ENCODE assay signal across 14 cellular contexts in genomic region chr17:37574427-37574826, GRCh38. TPM values are rescaled to one million over a fixed set of nuclear protein-coding genes. Genes with fewer than 3 reads are reported as not detected.
DNase-seq lines count a peak whose midpoint lies in the region; ATAC-seq and TF ChIP-seq lines count a peak whose summit lies in the region.
"Had no signal": no experiment of that assay in that cellular context is flagged by ENCODE, and none has a peak within 500 bp of the region (broad histone marks: within the 10 kb centered on the region; RNA-seq: fewer than 3 reads in every experiment).

No MANE protein-coding gene starts in this region.

- H3K27ac ChIP-seq in CD4-positive, alpha-beta memory T cell (ENCODE audit: low read depth, low read length) = no peak overlapping the region
- H3K27ac ChIP-seq: GM23248, HL-60 had no signal

- no peak for ATAC-seq in activated naive CD4-positive, alpha-beta T cell treated with anti-CD3 and anti-CD28 coated beads, Interleukin-2, amount 50 U/mL, for 72 hours
- no peak for ATAC-seq in activated CD8-positive, alpha-beta T cell treated with anti-CD3 and anti-CD28 coated beads, Interleukin-2, amount 10 ng/mL, durations not matched to agents 7 days and 5 days
- ATAC-seq in stimulated activated effector memory CD8-positive, alpha-beta T cell treated with anti-CD3 and anti-CD28 coated beads, Interleukin-12 subunit alpha, Interleukin-12 subunit beta, amount 100 ng/mL, for 72 hours = no peak

- H3K27ac Mint-ChIP-seq in activated naive CD4-positive, alpha-beta T cell treated with anti-CD3 and anti-CD28 coated beads, Interleukin-2, amount 50 U/mL, for 24 hours = peak overlapping the region; percentile 79
- peak overlapping the region in 1 of 2 donors; percentile 9 for H3K27ac Mint-ChIP-seq in activated naive CD4-positive, alpha-beta T cell treated with anti-CD3 and anti-CD28 coated beads, Interleukin-2, amount 50 U/mL, for 72 hours
- H3K27ac Mint-ChIP-seq in CD4-positive, alpha-beta memory T cell = peak overlapping the region in 6 of 7 donors; percentile 7 to 57 (median 32)
- H3K27ac Mint-ChIP-seq in activated CD8-positive, alpha-beta T cell treated with anti-CD3 and anti-CD28 coated beads, Interleukin-2, amount 10 ng/mL, durations not matched to agents 7 days and 5 days = peak overlapping the region; percentile 9
- H3K27ac Mint-ChIP-seq in stimulated activated effector memory CD8-positive, alpha-beta T cell treated with anti-CD3 and anti-CD28 coated beads, Interleukin-12 subunit alpha, Interleukin-12 subunit beta, amount 100 ng/mL, for 72 hours = peak overlapping the region; percentile 43
- H3K27ac Mint-ChIP-seq in activated T-helper 1 cell treated with anti-CD3 and anti-CD28 coated beads, Interleukin-12 subunit alpha, Interleukin-12 subunit beta, Interleukin-2, Interleukin-4 antibody, amounts not matched to agents 30 ng/mL and 10 ng/mL and 1 ng/mL, durations not matched to agents 14 hours and 24 hours and 36 hours = no peak overlapping the region
- H3K27ac Mint-ChIP-seq: B cell had no signal

- DNase-seq in activated naive CD4-positive, alpha-beta T cell treated with anti-CD3 and anti-CD28 coated beads, Interleukin-2, amount 50 U/mL, for 72 hours (ENCODE audit: low spot score in 2 of 2) = no peak
- no peak for DNase-seq in CD4-positive, alpha-beta memory T cell
- DNase-seq in activated CD8-positive, alpha-beta T cell treated with anti-CD3 and anti-CD28 coated beads, Interleukin-2, amount 10 ng/mL, durations not matched to agents 7 days and 5 days = no peak
- DNase-seq in stimulated activated effector memory CD8-positive, alpha-beta T cell treated with anti-CD3 and anti-CD28 coated beads, Interleukin-12 subunit alpha, Interleukin-12 subunit beta, amount 100 ng/mL, for 72 hours (ENCODE audit: low spot score in 2 of 2) = no peak
- no peak for DNase-seq in activated T-helper 1 cell treated with anti-CD3 and anti-CD28 coated beads, Interleukin-12 subunit alpha, Interleukin-12 subunit beta, Interleukin-2, Interleukin-4 antibody, amounts not matched to agents 30 ng/mL and 10 ng/mL and 1 ng/mL, durations not matched to agents 14 hours and 24 hours and 36 hours (ENCODE audit: low spot score)
- no peak for DNase-seq in GM20000 (ENCODE audit: low spot score)
- DNase-seq: C1 segment of cervical spinal cord, Calu3, DMS 273 treated with DMSO at 0.1 percent for 48 hours, GM23248, H7 had no signal

- POLR2A ChIA-PET in CD4-positive, alpha-beta memory T cell (lab: Charles Lee; ENCODE audit: partially characterized antibody) = no interaction called here
- POLR2A ChIA-PET in activated CD8-positive, alpha-beta T cell treated with anti-CD3 and anti-CD28 coated beads, Interleukin-2, amount 10 ng/mL, durations not matched to agents 7 days and 5 days (lab: Charles Lee) = no interaction called here

- CTCF ChIA-PET in CD4-positive, alpha-beta memory T cell (lab: Charles Lee; ENCODE audit: partially characterized antibody) = no interaction called here
- CTCF ChIA-PET in activated CD8-positive, alpha-beta T cell treated with anti-CD3 and anti-CD28 coated beads, Interleukin-2, amount 10 ng/mL, durations not matched to agents 7 days and 5 days (lab: Charles Lee) = no interaction called here

- no peaks in the 10 kb centered on the region for H3K9me3 ChIP-seq in CD4-positive, alpha-beta memory T cell (ENCODE audit: control insufficient read depth in 1 of 2, low read length in 2 of 2)

- H3K27me3 Mint-ChIP-seq in activated naive CD4-positive, alpha-beta T cell treated with anti-CD3 and anti-CD28 coated beads, Interleukin-2, amount 50 U/mL, for 24 hours = no peaks in the 10 kb centered on the region
- no peaks in the 10 kb centered on the region for H3K27me3 Mint-ChIP-seq in CD4-positive, alpha-beta memory T cell
- no peaks in the 10 kb centered on the region for H3K27me3 Mint-ChIP-seq in activated CD8-positive, alpha-beta T cell treated with anti-CD3 and anti-CD28 coated beads, Interleukin-2, amount 10 ng/mL, durations not matched to agents 7 days and 5 days (ENCODE audit: low read depth)
- H3K27me3 Mint-ChIP-seq in activated T-helper 1 cell treated with anti-CD3 and anti-CD28 coated beads, Interleukin-12 subunit alpha, Interleukin-12 subunit beta, Interleukin-2, Interleukin-4 antibody, amounts not matched to agents 30 ng/mL and 10 ng/mL and 1 ng/mL, durations not matched to agents 14 hours and 24 hours and 36 hours (ENCODE audit: insufficient read depth) = no peaks in the 10 kb centered on the region
- H3K27me3 Mint-ChIP-seq: B cell had no signal

- H3K36me3 Mint-ChIP-seq in activated naive CD4-positive, alpha-beta T cell treated with anti-CD3 and anti-CD28 coated beads, Interleukin-2, amount 50 U/mL, for 24 hours = peaks cover 31% of the 10 kb centered on the region
- peaks cover 6 to 17% of the 10 kb centered on the region in 2 donors for H3K36me3 Mint-ChIP-seq in activated naive CD4-positive, alpha-beta T cell treated with anti-CD3 and anti-CD28 coated beads, Interleukin-2, amount 50 U/mL, for 72 hours
- peaks cover 58 to 75% of the 10 kb centered on the region in 2 donors for H3K36me3 Mint-ChIP-seq in CD4-positive, alpha-beta memory T cell
- peaks cover 64% of the 10 kb centered on the region for H3K36me3 Mint-ChIP-seq in activated CD8-positive, alpha-beta T cell treated with anti-CD3 and anti-CD28 coated beads, Interleukin-2, amount 10 ng/mL, durations not matched to agents 7 days and 5 days (ENCODE audit: low read depth)
- H3K36me3 Mint-ChIP-seq in stimulated activated effector memory CD8-positive, alpha-beta T cell treated with anti-CD3 and anti-CD28 coated beads, Interleukin-12 subunit alpha, Interleukin-12 subunit beta, amount 100 ng/mL, for 72 hours = peaks cover 100% of the 10 kb centered on the region
- peaks cover 48% of the 10 kb centered on the region for H3K36me3 Mint-ChIP-seq in activated T-helper 1 cell treated with anti-CD3 and anti-CD28 coated beads, Interleukin-12 subunit alpha, Interleukin-12 subunit beta, Interleukin-2, Interleukin-4 antibody, amounts not matched to agents 30 ng/mL and 10 ng/mL and 1 ng/mL, durations not matched to agents 14 hours and 24 hours and 36 hours (ENCODE audit: low read depth)

- no peak overlapping the region for H3K4me3 ChIP-seq in CD4-positive, alpha-beta memory T cell (ENCODE audit: low read length in 2 of 2)
- H3K4me3 ChIP-seq: GM23248 had no signal

- intact Hi-C loops in CD4-positive, alpha-beta memory T cell (cut with micrococcal nuclease) = no loop called here
- intact Hi-C loops in activated T-helper 1 cell treated with anti-CD3 and anti-CD28 coated beads, Interleukin-12 subunit alpha, Interleukin-12 subunit beta, Interleukin-2, Interleukin-4 antibody, amounts not matched to agents 30 ng/mL and 10 ng/mL and 1 ng/mL, durations not matched to agents 14 hours and 24 hours and 36 hours (cut with micrococcal nuclease) = no loop called here

- H3K4me1 ChIP-seq in CD4-positive, alpha-beta memory T cell (ENCODE audit: insufficient read depth, low read length) = no peaks in the 10 kb centered on the region

- H3K9me3 Mint-ChIP-seq in activated naive CD4-positive, alpha-beta T cell treated with anti-CD3 and anti-CD28 coated beads, Interleukin-2, amount 50 U/mL, for 24 hours = no peaks in the 10 kb centered on the region
- peaks cover 0 to 4% of the 10 kb centered on the region in 2 donors for H3K9me3 Mint-ChIP-seq in activated naive CD4-positive, alpha-beta T cell treated with anti-CD3 and anti-CD28 coated beads, Interleukin-2, amount 50 U/mL, for 72 hours
- no peaks in the 10 kb centered on the region for H3K9me3 Mint-ChIP-seq in CD4-positive, alpha-beta memory T cell
- no peaks in the 10 kb centered on the region for H3K9me3 Mint-ChIP-seq in activated CD8-positive, alpha-beta T cell treated with anti-CD3 and anti-CD28 coated beads, Interleukin-2, amount 10 ng/mL, durations not matched to agents 7 days and 5 days (ENCODE audit: insufficient read depth)
- no peaks in the 10 kb centered on the region for H3K9me3 Mint-ChIP-seq in stimulated activated effector memory CD8-positive, alpha-beta T cell treated with anti-CD3 and anti-CD28 coated beads, Interleukin-12 subunit alpha, Interleukin-12 subunit beta, amount 100 ng/mL, for 72 hours
- H3K9me3 Mint-ChIP-seq in activated T-helper 1 cell treated with anti-CD3 and anti-CD28 coated beads, Interleukin-12 subunit alpha, Interleukin-12 subunit beta, Interleukin-2, Interleukin-4 antibody, amounts not matched to agents 30 ng/mL and 10 ng/mL and 1 ng/mL, durations not matched to agents 14 hours and 24 hours and 36 hours = no peaks in the 10 kb centered on the region

- no peak for TF ChIP-seq CTCF in GM20000 (IDR thresholded peaks at IDR 0.05; ENCODE audit: extremely low read depth, missing control alignments)

- H3K4me1 Mint-ChIP-seq in activated naive CD4-positive, alpha-beta T cell treated with anti-CD3 and anti-CD28 coated beads, Interleukin-2, amount 50 U/mL, for 24 hours = peaks cover 16% of the 10 kb centered on the region
- H3K4me1 Mint-ChIP-seq in CD4-positive, alpha-beta memory T cell = peaks cover 3 to 15% (median 9%) of the 10 kb centered on the region in 4 donors
- H3K4me1 Mint-ChIP-seq in activated CD8-positive, alpha-beta T cell treated with anti-CD3 and anti-CD28 coated beads, Interleukin-2, amount 10 ng/mL, durations not matched to agents 7 days and 5 days (ENCODE audit: low read depth) = no peaks in the 10 kb centered on the region
- no peaks in the 10 kb centered on the region for H3K4me1 Mint-ChIP-seq in stimulated activated effector memory CD8-positive, alpha-beta T cell treated with anti-CD3 and anti-CD28 coated beads, Interleukin-12 subunit alpha, Interleukin-12 subunit beta, amount 100 ng/mL, for 72 hours
- H3K4me1 Mint-ChIP-seq in activated T-helper 1 cell treated with anti-CD3 and anti-CD28 coated beads, Interleukin-12 subunit alpha, Interleukin-12 subunit beta, Interleukin-2, Interleukin-4 antibody, amounts not matched to agents 30 ng/mL and 10 ng/mL and 1 ng/mL, durations not matched to agents 14 hours and 24 hours and 36 hours (ENCODE audit: low read depth) = no peaks in the 10 kb centered on the region

- no peak overlapping the region for H3K4me3 Mint-ChIP-seq in activated naive CD4-positive, alpha-beta T cell treated with anti-CD3 and anti-CD28 coated beads, Interleukin-2, amount 50 U/mL, for 24 hours
- H3K4me3 Mint-ChIP-seq in CD4-positive, alpha-beta memory T cell = no peak overlapping the region
- no peak overlapping the region for H3K4me3 Mint-ChIP-seq in activated CD8-positive, alpha-beta T cell treated with anti-CD3 and anti-CD28 coated beads, Interleukin-2, amount 10 ng/mL, durations not matched to agents 7 days and 5 days
- H3K4me3 Mint-ChIP-seq in stimulated activated effector memory CD8-positive, alpha-beta T cell treated with anti-CD3 and anti-CD28 coated beads, Interleukin-12 subunit alpha, Interleukin-12 subunit beta, amount 100 ng/mL, for 72 hours = no peak overlapping the region
- no peak overlapping the region for H3K4me3 Mint-ChIP-seq in activated T-helper 1 cell treated with anti-CD3 and anti-CD28 coated beads, Interleukin-12 subunit alpha, Interleukin-12 subunit beta, Interleukin-2, Interleukin-4 antibody, amounts not matched to agents 30 ng/mL and 10 ng/mL and 1 ng/mL, durations not matched to agents 14 hours and 24 hours and 36 hours
- H3K4me3 Mint-ChIP-seq: B cell had no signal

- no peaks in the 10 kb centered on the region for H3K27me3 ChIP-seq in CD4-positive, alpha-beta memory T cell (ENCODE audit: insufficient read depth, low read length)

- H3K36me3 ChIP-seq in CD4-positive, alpha-beta memory T cell (ENCODE audit: insufficient read depth, low read length) = peaks cover 45% of the 10 kb centered on the region

RNA-seq across cellular contexts. Expression of gene SYNRG, which starts 34.8 kb away (rescaled TPM):
- total RNA-seq in activated naive CD4-positive, alpha-beta T cell treated with anti-CD3 and anti-CD28 coated beads, Interleukin-2, amount 50 U/mL, for 72 hours = 10 to 100 TPM; 53.3 to 76.5 TPM
- total RNA-seq in CD4-positive, alpha-beta memory T cell = 100 to 1,000 TPM; 135 to 148 TPM
- polyA plus RNA-seq in CD4-positive, alpha-beta memory T cell = 10 to 100 TPM; 34.2 to 96.0 TPM
- 100 to 1,000 TPM in 1 of 2 experiments, 10 to 100 TPM in 1; 97.4 to 105 TPM for total RNA-seq in activated CD8-positive, alpha-beta T cell treated with anti-CD3 and anti-CD28 coated beads, Interleukin-2, amount 10 ng/mL, durations not matched to agents 7 days and 5 days
- 51.3 and 51.4 TPM in 2 replicates for total RNA-seq in activated T-helper 1 cell treated with anti-CD3 and anti-CD28 coated beads, Interleukin-12 subunit alpha, Interleukin-12 subunit beta, Interleukin-2, Interleukin-4 antibody, amounts not matched to agents 30 ng/mL and 10 ng/mL and 1 ng/mL, durations not matched to agents 14 hours and 24 hours and 36 hours
